In genomic region chr5:103232393-103232999, GRCh38 we compare ENCODE assay signal across 9 cellular contexts. TPM values are rescaled to one million over a fixed set of nuclear protein-coding genes. Genes with fewer than 3 reads are reported as not detected.
DNase-seq lines count a peak whose midpoint lies in the region; ATAC-seq and TF ChIP-seq lines count a peak whose summit lies in the region.
"Had no signal": no experiment of that assay in that cellular context is flagged by ENCODE, and none has a peak within 500 bp of the region (broad histone marks: within the 10 kb centered on the region; RNA-seq: fewer than 3 reads in every experiment).

No MANE protein-coding gene starts in this region.

- no peak overlapping the region for H3K27ac Mint-ChIP-seq in effector memory CD8-positive, alpha-beta T cell
- no peak overlapping the region for H3K27ac Mint-ChIP-seq in natural killer cell
- H3K27ac Mint-ChIP-seq: activated naive CD4-positive, alpha-beta T cell treated with anti-CD3 and anti-CD28 coated beads, Interleukin-2, amount 50 U/mL, for 72 hours had no signal

- intact Hi-C loops in OCI-LY7 (cut with micrococcal nuclease; ENCODE audit: unreplicated experiment) (loop anchor here (2.0 kb wide), 1 partner anchor 242 kb away; no protein-coding TSS in a partner anchor), natural killer cell (cut with micrococcal nuclease) (loop anchor here (1.0 kb wide), 1 partner anchor 243 kb away; no protein-coding TSS in a partner anchor)

- peak; percentile 44 for DNase-seq in DMS53 treated with DMSO at 0.1 percent for 48 hours (lab: John Stamatoyannopoulos, UW; ENCODE audit: unreplicated experiment)
- peak; percentile 50 for DNase-seq in OCI-LY7 (ENCODE audit: low spot score)
- DNase-seq in effector memory CD8-positive, alpha-beta T cell: peak in 1 of 3 experiments; percentile 12
- no peak for DNase-seq in natural killer cell
- DNase-seq in NCI-H524 treated with DMSO at 0.1 percent for 48 hours (lab: John Stamatoyannopoulos, UW): no peak
- no peak for DNase-seq in middle frontal gyrus (ENCODE audit: extremely low spot score, low spot score)

- TF ChIP-seq CTCF in OCI-LY7 (conservative IDR thresholded peaks at IDR 0.05; ENCODE audit: low read length) (peak; percentile 95), natural killer cell (IDR thresholded peaks at IDR 0.05) (peak; percentile 77)

- no peak overlapping the region for H3K4me3 ChIP-seq in OCI-LY7 (ENCODE audit: low read depth, low read length, poor library complexity, severe bottlenecking)

- H3K4me3 Mint-ChIP-seq in effector memory CD8-positive, alpha-beta T cell: no peak overlapping the region
- H3K4me3 Mint-ChIP-seq in natural killer cell: no peak overlapping the region

- POLR2A ChIA-PET in OCI-LY7 (lab: Charles Lee): interaction anchor here (0.6 to 1.4 kb wide), 2 partner anchors 25 to 41 kb away, joined by 3 to 4 read pairs; partner anchors contain the start of gene MACIR

- H3K79me2 ChIP-seq in OCI-LY7 (ENCODE audit: insufficient read depth, low read depth, low read length): no peaks in the 10 kb centered on the region

- no peaks in the 10 kb centered on the region for H3K9me2 ChIP-seq in OCI-LY7 (ENCODE audit: insufficient read depth, low read length)

- no peaks in the 10 kb centered on the region for H4K20me1 ChIP-seq in OCI-LY7 (ENCODE audit: insufficient read depth, low read length)

- no peaks in the 10 kb centered on the region for H3K4me1 Mint-ChIP-seq in effector memory CD8-positive, alpha-beta T cell (ENCODE audit: low read depth in 2 of 2)
- no peaks in the 10 kb centered on the region for H3K4me1 Mint-ChIP-seq in natural killer cell

- H3K27ac ChIP-seq in OCI-LY7 (ENCODE audit: low read depth, low read length, poor library complexity, severe bottlenecking): no peak overlapping the region

- CTCF ChIA-PET in OCI-LY7 (lab: Charles Lee; ENCODE audit: unreplicated experiment): interaction anchor here (1.3 kb wide), 1 partner anchor 244 kb away, joined by 3 read pairs; no protein-coding TSS in a partner anchor

- H3K27me3 Mint-ChIP-seq in effector memory CD8-positive, alpha-beta T cell: peaks cover 20 to 21% of the 10 kb centered on the region in 2 donors
- peaks cover 14 to 18% of the 10 kb centered on the region in 2 donors for H3K27me3 Mint-ChIP-seq in natural killer cell (ENCODE audit: low read depth in 2 of 2)

- no peak overlapping the region for H2AFZ ChIP-seq in OCI-LY7 (ENCODE audit: low read length)

- H3K36me3 Mint-ChIP-seq in effector memory CD8-positive, alpha-beta T cell (ENCODE audit: insufficient read depth): no peaks in the 10 kb centered on the region
- H3K36me3 Mint-ChIP-seq in natural killer cell: no peaks in the 10 kb centered on the region
- H3K36me3 Mint-ChIP-seq: activated naive CD4-positive, alpha-beta T cell treated with anti-CD3 and anti-CD28 coated beads, Interleukin-2, amount 50 U/mL, for 72 hours had no signal

- H3K4me1 ChIP-seq in OCI-LY7 (ENCODE audit: insufficient read depth, low read length, poor library complexity, severe bottlenecking): no peaks in the 10 kb centered on the region

- no peak overlapping the region for H3K4me2 ChIP-seq in OCI-LY7 (ENCODE audit: low read length)

- H3K9me3 Mint-ChIP-seq in effector memory CD8-positive, alpha-beta T cell: no peaks in the 10 kb centered on the region
- H3K9me3 Mint-ChIP-seq in natural killer cell: no peaks in the 10 kb centered on the region
- H3K9me3 Mint-ChIP-seq: activated naive CD4-positive, alpha-beta T cell treated with anti-CD3 and anti-CD28 coated beads, Interleukin-2, amount 50 U/mL, for 72 hours had no signal

- peak; percentile 90 for ATAC-seq in GM18907 (IDR thresholded peaks at IDR 0.05; ENCODE audit: unreplicated experiment)
- peak; percentile 75 for ATAC-seq in HG03103 (IDR thresholded peaks at IDR 0.05; ENCODE audit: low read depth, unreplicated experiment)
- ATAC-seq in effector memory CD8-positive, alpha-beta T cell (replicated peaks): peak; percentile 80
- ATAC-seq in natural killer cell: peak; percentile 62 to 81 (median 79)

- no peaks in the 10 kb centered on the region for H3K9me3 ChIP-seq in OCI-LY7 (ENCODE audit: low read length)

- H3K36me3 ChIP-seq in OCI-LY7 (ENCODE audit: insufficient read depth, low read length): no peaks in the 10 kb centered on the region

- BruUV-seq in OCI-LY7 (replicated peaks; lab: Mats Ljungman, UMichigan): no TSS peak

RNA-seq across cellular contexts. Expression of gene MACIR, which starts 26.1 kb away (rescaled TPM):
- total RNA-seq in OCI-LY7 (2014; rRNA removed; shearing (Covaris generic)): 10.9 and 13.8 TPM in 2 replicates
- total RNA-seq in OCI-LY7 (2022) (9.1 and 11.7 TPM in 2 replicates), natural killer cell (1 to 10 TPM; 1.5 to 5.3 (median 2.7) TPM)

Comparison
In these comparisons a context has a peak if more than half of its experiments do, and no peak if none do; other contexts are left out.
1. DNase-seq: peak in DMS53 treated with DMSO at 0.1 percent for 48 hours (single experiment) and OCI-LY7 (single experiment); none in natural killer cell (single experiment), NCI-H524 treated with DMSO at 0.1 percent for 48 hours (single experiment) and middle frontal gyrus (single experiment).
2. Peak in every context shown above with its lines, with median percentiles within 50 percentile points of each other: ATAC-seq.